2 cellular contexts compared by ENCODE assay signal in genomic region chr7:113625494-113626102, GRCh38.
A peak's percentile ranks its signal among the peaks of the same experiment; 100 is the strongest.
TF ChIP-seq lines count a peak whose summit lies in the region.

No MANE protein-coding gene starts in this region.

TF ChIP-seq in HepG2, 621 proteins besides CTCF, POLR2A, EP300 and RAD21 (continued from another document):
- TF ChIP-seq ATF5 (CRISPR knock-in tag; IDR thresholded peaks at IDR 0.05; ENCODE audit: low read depth), result no peak
- peak; percentile 96 for TF ChIP-seq HNRNPK (IDR thresholded peaks at IDR 0.05; ENCODE audit: low read depth, low read length, poor library complexity, severe bottlenecking)
- no peak for TF ChIP-seq ZNF33B (CRISPR knock-in tag; IDR thresholded peaks at IDR 0.05)
- no peak for TF ChIP-seq CREB1 (IDR thresholded peaks at IDR 0.05)
- TF ChIP-seq CREB1 (CRISPR knock-in tag; IDR thresholded peaks at IDR 0.05), result no peak
- TF ChIP-seq KDM5B (CRISPR knock-in tag; IDR thresholded peaks at IDR 0.05; ENCODE audit: borderline replicate concordance), result no peak
- no peak for TF ChIP-seq TFDP1 (CRISPR knock-in tag; IDR thresholded peaks at IDR 0.05; ENCODE audit: borderline replicate concordance)

TF ChIP-seq in K562, 482 proteins besides CTCF, POLR2A, EP300 and RAD21 (continued from another document):
- TF ChIP-seq NKRF (IDR thresholded peaks at IDR 0.05; ENCODE audit: borderline replicate concordance) (no peak), ZNF146 (CRISPR knock-in tag; IDR thresholded peaks at IDR 0.05; ENCODE audit: unreplicated experiment) (no peak), CUX1 (CRISPR knock-in tag; IDR thresholded peaks at IDR 0.05) (no peak), PCBP2 (IDR thresholded peaks at IDR 0.05; ENCODE audit: low read depth, low read length, poor library complexity, severe bottlenecking) (peak; percentile 97)
